11 cellular contexts compared by ENCODE assay signal in genomic region chr5:55634204-55634785, GRCh38.
DNase-seq lines count a peak whose midpoint lies in the region; ATAC-seq and TF ChIP-seq lines count a peak whose summit lies in the region.
"Had no signal": no experiment of that assay in that cellular context is flagged by ENCODE, and none has a peak within 500 bp of the region (broad histone marks: within the 10 kb centered on the region; RNA-seq: fewer than 3 reads in every experiment).

No MANE protein-coding gene starts in this region.

- H3K4me3 Mint-ChIP-seq in activated CD4-positive, alpha-beta T cell treated with anti-CD3 and anti-CD28 coated beads, Interleukin-2, amount 10 ng/mL, durations not matched to agents 7 days and 5 days, result peak overlapping the region; percentile 19

- 21 to 31% (median 23%) methylated on average over 1 of the region's 1 CpG for WGBS in adrenal gland, 4 donors
- 56 to 64% methylated on average over 1 of the region's 1 CpG for WGBS in testis, 2 donors

- H3K9me3 ChIP-seq in adrenal gland (replicated peaks in 1 of 3) (no peaks in the 10 kb centered on the region), testis (no peaks in the 10 kb centered on the region)

- no peaks in the 10 kb centered on the region for H3K36me3 ChIP-seq in adrenal gland (replicated peaks in 1 of 2)
- H3K36me3 ChIP-seq in testis (ENCODE audit: low read depth, missing control alignments), result no peaks in the 10 kb centered on the region

- H3K27ac Mint-ChIP-seq in activated CD4-positive, alpha-beta T cell treated with anti-CD3 and anti-CD28 coated beads, Interleukin-2, amount 10 ng/mL, durations not matched to agents 7 days and 5 days, result peak overlapping the region; percentile 85

- H3K4me3 ChIP-seq in adrenal gland (peak overlapping the region in 1 of 4 donors; percentile 33), testis (no peak overlapping the region)

- H3K9me3 Mint-ChIP-seq in activated CD4-positive, alpha-beta T cell treated with anti-CD3 and anti-CD28 coated beads, Interleukin-2, amount 10 ng/mL, durations not matched to agents 7 days and 5 days, result no peaks in the 10 kb centered on the region

- peaks cover 15% of the 10 kb centered on the region for H3K4me1 Mint-ChIP-seq in activated CD4-positive, alpha-beta T cell treated with anti-CD3 and anti-CD28 coated beads, Interleukin-2, amount 10 ng/mL, durations not matched to agents 7 days and 5 days

- TF ChIP-seq CTCF in adrenal gland (IDR thresholded peaks at IDR 0.05) (no peak), testis (IDR thresholded peaks at IDR 0.05) (no peak)

- POLR2A ChIA-PET in activated CD4-positive, alpha-beta T cell treated with anti-CD3 and anti-CD28 coated beads, Interleukin-2, amount 10 ng/mL, durations not matched to agents 7 days and 5 days (lab: Charles Lee), result no interaction called here

- H3K27me3 ChIP-seq in adrenal gland, result no peaks in the 10 kb centered on the region
- H3K27me3 ChIP-seq in testis, result no peaks in the 10 kb centered on the region

- CTCF ChIA-PET in activated CD4-positive, alpha-beta T cell treated with anti-CD3 and anti-CD28 coated beads, Interleukin-2, amount 10 ng/mL, durations not matched to agents 7 days and 5 days (lab: Charles Lee), result interaction anchor here (1.2 to 1.5 kb wide), 2 partner anchors 9 to 14 kb away, joined by 3 to 4 read pairs; no protein-coding TSS in a partner anchor

- ATAC-seq in HG02840 (IDR thresholded peaks at IDR 0.05; ENCODE audit: low FRiP score, unreplicated experiment) (no peak), GM18517 (IDR thresholded peaks at IDR 0.05; ENCODE audit: unreplicated experiment) (no peak), GM18870 (IDR thresholded peaks at IDR 0.05; ENCODE audit: unreplicated experiment) (no peak)

- TF ChIP-seq POLR2A in adrenal gland (IDR thresholded peaks at IDR 0.05), result no peak
- no peak for TF ChIP-seq POLR2A in testis (IDR thresholded peaks at IDR 0.05)

- H3K27ac ChIP-seq in adrenal gland (peak overlapping the region in 4 of 5 donors; percentile 58 to 89 (median 69)), testis (peak overlapping the region in 1 of 2 donors; percentile 57)

- no peaks in the 10 kb centered on the region for H3K27me3 Mint-ChIP-seq in activated CD4-positive, alpha-beta T cell treated with anti-CD3 and anti-CD28 coated beads, Interleukin-2, amount 10 ng/mL, durations not matched to agents 7 days and 5 days

- DNase-seq in activated CD4-positive, alpha-beta T cell treated with anti-CD3 and anti-CD28 coated beads, Interleukin-2, amount 10 ng/mL, durations not matched to agents 7 days and 5 days, result no peak
- DNase-seq in activated CD4-positive, alpha-beta T cell treated with anti-CD3 and anti-CD28 coated beads for 1 hour, result no peak
- DNase-seq in adrenal gland (peak in 4 of 7 donors; percentile 24 to 42 (median 34)), left kidney (ENCODE audit: low read depth, low spot score) (peak; percentile 49), testis (peak; percentile 54)
- DNase-seq: activated T-cell treated with anti-CD3 and anti-CD28 coated beads for 4 hours, AML-193, NCI-H1694 treated with DMSO at 0.1 percent for 48 hours had no signal

- peaks cover 14% of the 10 kb centered on the region for H3K36me3 Mint-ChIP-seq in activated CD4-positive, alpha-beta T cell treated with anti-CD3 and anti-CD28 coated beads, Interleukin-2, amount 10 ng/mL, durations not matched to agents 7 days and 5 days (ENCODE audit: low read depth)

- peaks cover 0 to 49% of the 10 kb centered on the region in 2 donors for H3K4me1 ChIP-seq in adrenal gland (replicated peaks in 1 of 2)
- peaks cover 4% of the 10 kb centered on the region for H3K4me1 ChIP-seq in testis

- intact Hi-C loops in adrenal gland (cut with DNase I) (no loop called here), testis (cut with DNase I; ENCODE audit: low total_unique reads) (no loop called here)

Comparison
In these comparisons a context has a peak if more than half of its experiments do, and no peak if none do; other contexts are left out.
1. DNase-seq: peak in adrenal gland (4 of 7), left kidney (single experiment) and testis (single experiment); none in activated CD4-positive, alpha-beta T cell treated with anti-CD3 and anti-CD28 coated beads, Interleukin-2, amount 10 ng/mL, durations not matched to agents 7 days and 5 days (single experiment) and activated CD4-positive, alpha-beta T cell treated with anti-CD3 and anti-CD28 coated beads for 1 hour (single experiment).